ENCODE assay signal across 1 cellular context in the genomic region with DNA sequence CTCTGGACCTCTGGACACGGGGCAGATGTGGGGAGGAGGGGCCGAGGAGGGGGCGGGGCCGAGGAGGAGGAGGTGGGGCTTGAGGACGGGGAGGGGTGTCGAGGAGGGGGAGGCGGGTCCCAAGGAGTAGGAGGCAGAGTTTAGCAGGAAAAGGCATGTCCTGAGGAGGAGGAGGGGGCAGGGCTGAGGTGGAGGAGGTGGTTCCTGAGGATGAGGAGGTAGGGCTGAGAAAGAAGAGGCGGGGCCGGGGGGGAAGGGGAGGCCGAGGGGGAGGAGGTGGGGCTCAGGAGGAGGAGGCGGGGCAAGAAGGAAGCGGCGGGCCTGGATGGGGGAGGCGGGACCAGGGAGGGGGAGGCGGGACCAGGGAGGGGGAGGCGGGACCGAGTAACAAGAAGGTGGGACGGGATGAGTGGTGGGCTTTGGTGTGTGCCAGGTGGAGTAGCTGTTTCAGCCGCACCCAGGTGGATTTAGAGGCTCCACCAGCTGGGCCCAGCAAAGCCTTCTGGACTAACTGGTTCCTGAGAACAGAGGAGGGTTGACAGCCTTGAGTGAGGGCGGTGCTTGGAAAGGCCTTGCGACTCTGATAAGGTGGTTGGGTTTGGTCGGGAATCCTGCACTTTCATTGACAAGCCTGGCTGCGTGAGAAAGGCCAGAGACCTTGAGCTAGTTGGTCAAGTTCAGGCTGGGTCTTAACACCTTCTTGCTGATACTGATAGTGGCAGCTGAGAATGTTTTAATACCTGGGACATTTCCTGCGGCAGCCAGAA.
TF ChIP-seq lines count a peak whose summit lies in the region.

No MANE protein-coding gene starts in this region.

TF ChIP-seq in GM23338, 12 proteins besides CTCF, POLR2A, EP300 and RAD21 (continued from another document):
- TF ChIP-seq, protein P1, sequence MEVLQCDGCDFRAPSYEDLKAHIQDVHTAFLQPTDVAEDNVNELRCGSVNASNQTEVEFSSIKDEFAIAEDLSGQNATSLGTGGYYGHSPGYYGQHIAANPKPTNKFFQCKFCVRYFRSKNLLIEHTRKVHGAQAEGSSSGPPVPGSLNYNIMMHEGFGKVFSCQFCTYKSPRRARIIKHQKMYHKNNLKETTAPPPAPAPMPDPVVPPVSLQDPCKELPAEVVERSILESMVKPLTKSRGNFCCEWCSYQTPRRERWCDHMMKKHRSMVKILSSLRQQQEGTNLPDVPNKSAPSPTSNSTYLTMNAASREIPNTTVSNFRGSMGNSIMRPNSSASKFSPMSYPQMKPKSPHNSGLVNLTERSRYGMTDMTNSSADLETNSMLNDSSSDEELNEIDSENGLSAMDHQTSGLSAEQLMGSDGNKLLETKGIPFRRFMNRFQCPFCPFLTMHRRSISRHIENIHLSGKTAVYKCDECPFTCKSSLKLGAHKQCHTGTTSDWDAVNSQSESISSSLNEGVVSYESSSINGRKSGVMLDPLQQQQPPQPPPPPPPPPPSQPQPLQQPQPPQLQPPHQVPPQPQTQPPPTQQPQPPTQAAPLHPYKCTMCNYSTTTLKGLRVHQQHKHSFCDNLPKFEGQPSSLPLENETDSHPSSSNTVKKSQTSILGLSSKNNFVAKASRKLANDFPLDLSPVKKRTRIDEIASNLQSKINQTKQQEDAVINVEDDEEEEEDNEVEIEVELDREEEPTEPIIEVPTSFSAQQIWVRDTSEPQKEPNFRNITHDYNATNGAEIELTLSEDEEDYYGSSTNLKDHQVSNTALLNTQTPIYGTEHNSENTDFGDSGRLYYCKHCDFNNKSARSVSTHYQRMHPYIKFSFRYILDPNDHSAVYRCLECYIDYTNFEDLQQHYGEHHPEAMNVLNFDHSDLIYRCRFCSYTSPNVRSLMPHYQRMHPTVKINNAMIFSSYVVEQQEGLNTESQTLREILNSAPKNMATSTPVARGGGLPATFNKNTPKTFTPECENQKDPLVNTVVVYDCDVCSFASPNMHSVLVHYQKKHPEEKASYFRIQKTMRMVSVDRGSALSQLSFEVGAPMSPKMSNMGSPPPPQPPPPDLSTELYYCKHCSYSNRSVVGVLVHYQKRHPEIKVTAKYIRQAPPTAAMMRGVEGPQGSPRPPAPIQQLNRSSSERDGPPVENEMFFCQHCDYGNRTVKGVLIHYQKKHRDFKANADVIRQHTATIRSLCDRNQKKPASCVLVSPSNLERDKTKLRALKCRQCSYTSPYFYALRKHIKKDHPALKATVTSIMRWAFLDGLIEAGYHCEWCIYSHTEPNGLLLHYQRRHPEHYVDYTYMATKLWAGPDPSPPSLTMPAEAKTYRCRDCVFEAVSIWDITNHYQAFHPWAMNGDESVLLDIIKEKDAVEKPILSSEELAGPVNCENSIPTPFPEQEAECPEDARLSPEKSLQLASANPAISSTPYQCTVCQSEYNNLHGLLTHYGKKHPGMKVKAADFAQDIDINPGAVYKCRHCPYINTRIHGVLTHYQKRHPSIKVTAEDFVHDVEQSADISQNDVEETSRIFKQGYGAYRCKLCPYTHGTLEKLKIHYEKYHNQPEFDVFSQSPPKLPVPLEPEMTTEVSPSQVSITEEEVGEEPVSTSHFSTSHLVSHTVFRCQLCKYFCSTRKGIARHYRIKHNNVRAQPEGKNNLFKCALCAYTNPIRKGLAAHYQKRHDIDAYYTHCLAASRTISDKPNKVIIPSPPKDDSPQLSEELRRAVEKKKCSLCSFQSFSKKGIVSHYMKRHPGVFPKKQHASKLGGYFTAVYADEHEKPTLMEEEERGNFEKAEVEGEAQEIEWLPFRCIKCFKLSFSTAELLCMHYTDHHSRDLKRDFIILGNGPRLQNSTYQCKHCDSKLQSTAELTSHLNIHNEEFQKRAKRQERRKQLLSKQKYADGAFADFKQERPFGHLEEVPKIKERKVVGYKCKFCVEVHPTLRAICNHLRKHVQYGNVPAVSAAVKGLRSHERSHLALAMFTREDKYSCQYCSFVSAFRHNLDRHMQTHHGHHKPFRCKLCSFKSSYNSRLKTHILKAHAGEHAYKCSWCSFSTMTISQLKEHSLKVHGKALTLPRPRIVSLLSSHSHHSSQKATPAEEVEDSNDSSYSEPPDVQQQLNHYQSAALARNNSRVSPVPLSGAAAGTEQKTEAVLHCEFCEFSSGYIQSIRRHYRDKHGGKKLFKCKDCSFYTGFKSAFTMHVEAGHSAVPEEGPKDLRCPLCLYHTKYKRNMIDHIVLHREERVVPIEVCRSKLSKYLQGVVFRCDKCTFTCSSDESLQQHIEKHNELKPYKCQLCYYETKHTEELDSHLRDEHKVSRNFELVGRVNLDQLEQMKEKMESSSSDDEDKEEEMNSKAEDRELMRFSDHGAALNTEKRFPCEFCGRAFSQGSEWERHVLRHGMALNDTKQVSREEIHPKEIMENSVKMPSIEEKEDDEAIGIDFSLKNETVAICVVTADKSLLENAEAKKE (CRISPR knock-in tag; IDR thresholded peaks at IDR 0.05): no peak
- TF ChIP-seq JUNB (IDR thresholded peaks at IDR 0.05; ENCODE audit: unreplicated experiment) (no peak), ETS1 (IDR thresholded peaks at IDR 0.05) (no peak), ZNF114 (CRISPR knock-in tag; IDR thresholded peaks at IDR 0.05) (no peak)
